8 cellular contexts compared by ENCODE assay signal in genomic region chr1:75785320-75785963, GRCh38. TPM values are rescaled to one million over a fixed set of nuclear protein-coding genes. Genes with fewer than 3 reads are reported as not detected.
A peak's percentile ranks its signal among the peaks of the same experiment; 100 is the strongest.
DNase-seq lines count a peak whose midpoint lies in the region; ATAC-seq and TF ChIP-seq lines count a peak whose summit lies in the region.

No MANE protein-coding gene starts in this region.

- no peaks in the 10 kb centered on the region for H3K9me1 ChIP-seq in IMR-90 (ENCODE audit: insufficient read depth, low read length)

- H3K4me3 Mint-ChIP-seq in dendritic cell treated with granulocyte-macrophage colony-stimulating factor and Interleukin-4, amounts not matched to agents 40 ng/mL and 50 ng/mL, for 4 days = peak overlapping the region; percentile 93
- peak overlapping the region; percentile 91 to 100 (median 97) for H3K4me3 Mint-ChIP-seq in naive B cell

- no peaks in the 10 kb centered on the region for H3K27me3 Mint-ChIP-seq in dendritic cell treated with granulocyte-macrophage colony-stimulating factor and Interleukin-4, amounts not matched to agents 40 ng/mL and 50 ng/mL, for 4 days
- H3K27me3 Mint-ChIP-seq in naive B cell = peaks cover 0 to 13% (median under 1%) of the 10 kb centered on the region in 3 donors

- H3K9me3 ChIP-seq in IMR-90 (ENCODE audit: control insufficient read depth, insufficient read depth, low read length) = no peaks in the 10 kb centered on the region

- peaks cover 48% of the 10 kb centered on the region for H3K4me1 Mint-ChIP-seq in dendritic cell treated with granulocyte-macrophage colony-stimulating factor and Interleukin-4, amounts not matched to agents 40 ng/mL and 50 ng/mL, for 4 days (ENCODE audit: low read depth)
- peaks cover 31 to 56% (median 40%) of the 10 kb centered on the region in 3 donors for H3K4me1 Mint-ChIP-seq in naive B cell

- peak overlapping the region; percentile 91 for H4K5ac ChIP-seq in IMR-90 (ENCODE audit: low read depth, low read length)

- H2AFZ ChIP-seq in IMR-90 (replicated peaks; ENCODE audit: low read length, poor library complexity) = peak overlapping the region; percentile 84

- dilution Hi-C loops in IMR-90 (cut with HindIII; ENCODE audit: low sequenced_read_pairs, unreplicated experiment) = no loop called here

- peak overlapping the region; percentile 76 for H3K4ac ChIP-seq in IMR-90 (ENCODE audit: low read depth, low read length)

- peak overlapping the region; percentile 85 for H3K9ac ChIP-seq in IMR-90 (ENCODE audit: low read depth, low read length)

- H3K4me3 ChIP-seq in IMR-90 (ENCODE audit: insufficient read depth, low read depth, low read length) = peak overlapping the region; percentile 57

- peak overlapping the region; percentile 97 for H3K27ac Mint-ChIP-seq in dendritic cell treated with granulocyte-macrophage colony-stimulating factor and Interleukin-4, amounts not matched to agents 40 ng/mL and 50 ng/mL, for 4 days
- H3K27ac Mint-ChIP-seq in naive B cell = peak overlapping the region; percentile 56 to 98 (median 95)

- peak overlapping the region; percentile 19 for H3K23ac ChIP-seq in IMR-90 (ENCODE audit: low read depth, low read length)

- peaks cover under 1 to 9% of the 10 kb centered on the region in 2 experiments; a peak in 1 of 4 replicates for H3K79me1 ChIP-seq in IMR-90 (ENCODE audit: low read depth in 1 of 2, low read length in 2 of 2)

- TF ChIP-seq POLR2A in IMR-90 (IDR thresholded peaks at IDR 0.05; ENCODE audit: low read depth, low read length) = no peak

- no peaks in the 10 kb centered on the region for H3K9me3 Mint-ChIP-seq in dendritic cell treated with granulocyte-macrophage colony-stimulating factor and Interleukin-4, amounts not matched to agents 40 ng/mL and 50 ng/mL, for 4 days
- peaks cover 0 to 3% (median 0%) of the 10 kb centered on the region in 7 donors for H3K9me3 Mint-ChIP-seq in naive B cell

- H3K18ac ChIP-seq in IMR-90 (ENCODE audit: low read depth, low read length) = peak overlapping the region; percentile 37

- peak; percentile 42 for DNase-seq in CMK (ENCODE audit: low read depth)
- no peak for DNase-seq in IMR-90
- DNase-seq in naive B cell = no peak
- no peak for DNase-seq in NCI-H69 (lab: John Stamatoyannopoulos, UW)
- DNase-seq in G401 (ENCODE audit: low spot score) = no peak
- DNase-seq in GDM1 (lab: John Stamatoyannopoulos, UW) = no peak

- WGBS in IMR-90 (ENCODE audit: extremely low coverage in 2 of 2, insufficient read length in 1 of 2), 2 experiments = 20% methylated on average over 1 of the region's 8 CpGs; no CpG with 5 or more reads in 1 of the 2 experiments

- peak overlapping the region; percentile 73 for H4K91ac ChIP-seq in IMR-90 (ENCODE audit: insufficient read depth, low read depth, low read length)

- H2AK5ac ChIP-seq in IMR-90 (ENCODE audit: low read depth, low read length) = 0 out of 2 replicates have a peak overlapping the region, but pooled peaks have one; percentile 6

- peak; percentile 16 for ATAC-seq in GM21528 (IDR thresholded peaks at IDR 0.05; ENCODE audit: low FRiP score, unreplicated experiment)
- ATAC-seq in IMR-90 (ENCODE audit: low read depth) = peak; percentile 45
- ATAC-seq in naive B cell (ENCODE audit: low read depth in 2 of 2) = no peak

- in situ Hi-C loops in IMR-90 (cut with MboI; ENCODE audit: low sequenced_read_pairs) (loop anchor here (10.0 kb wide), 1 partner anchor 61 kb away; the partner anchor contains the start of gene ACADM), G401 (cut with HindIII; ENCODE audit: low sequenced_read_pairs) (no loop called here)

- TF ChIP-seq CTCF in IMR-90 (conservative IDR thresholded peaks at IDR 0.05; ENCODE audit: low read depth, low read length) = no peak

- BruUV-seq in IMR-90 (replicated peaks; lab: Mats Ljungman, UMichigan) = no TSS peak

- POLR2A ChIA-PET in IMR-90 (lab: Charles Lee; ENCODE audit: unreplicated experiment) = interaction anchor here (0.6 kb wide), 2 partner anchors 20 to 34 kb away, joined by 3 to 6 read pairs; no protein-coding TSS in a partner anchor

- H3K4me2 ChIP-seq in IMR-90 (ENCODE audit: low read depth, low read length) = peak overlapping the region; percentile 70

- no peak for TF ChIP-seq RAD21 in IMR-90 (IDR thresholded peaks at IDR 0.05; ENCODE audit: low read length)

- no peaks in the 10 kb centered on the region for H3K27me3 ChIP-seq in IMR-90 (ENCODE audit: control insufficient read depth, insufficient read depth, low read length)

- peak overlapping the region; percentile 29; the same call in 1 of the 2 replicates for H2BK120ac ChIP-seq in IMR-90 (ENCODE audit: low read depth, low read length)

- H4K20me1 ChIP-seq in IMR-90 (ENCODE audit: insufficient read depth, low read length) = peaks cover 34% of the 10 kb centered on the region

- CTCF ChIA-PET in IMR-90 (lab: Yijun Ruan, JAX) = no interaction called here

- H2BK15ac ChIP-seq in IMR-90 (ENCODE audit: low read depth, low read length) = no peak overlapping the region

- H3K56ac ChIP-seq in IMR-90 (ENCODE audit: extremely low read depth, insufficient read depth, low read length) = peak overlapping the region; percentile 77

- H3K36me3 ChIP-seq in IMR-90 (ENCODE audit: control insufficient read depth, insufficient read depth, low read length) = peaks cover 6% of the 10 kb centered on the region

- no peak overlapping the region for H2BK20ac ChIP-seq in IMR-90 (ENCODE audit: low read depth, low read length)

- H3K27ac ChIP-seq in IMR-90 (ENCODE audit: insufficient read depth, low read length) = peak overlapping the region; percentile 71

- peak overlapping the region; percentile 73 to 96 for H4K8ac ChIP-seq in IMR-90 (ENCODE audit: low read depth in 2 of 2, low read length in 2 of 2)

- intact Hi-C loops in IMR-90 (cut with micrococcal nuclease) = no loop called here
- intact Hi-C loops in dendritic cell treated with granulocyte-macrophage colony-stimulating factor and Interleukin-4, amounts not matched to agents 40 ng/mL and 50 ng/mL, for 4 days (cut with micrococcal nuclease) = loop anchor here (5.0 kb wide), 3 partner anchors 292 to 1588 kb away; partner anchors contain the start of genes CRYZ, FPGT, LRRIQ3 and TYW3

- peak overlapping the region; percentile 42 for H3K14ac ChIP-seq in IMR-90 (replicated peaks; ENCODE audit: low read depth, low read length)

- H2AK9ac ChIP-seq in IMR-90 (replicated peaks; ENCODE audit: low read depth, low read length, poor library complexity) = peak overlapping the region; percentile 93

- H3K4me1 ChIP-seq in IMR-90 (ENCODE audit: control insufficient read depth, insufficient read depth, low read length) = no peaks in the 10 kb centered on the region; the same call in 1 of the 2 replicates

- peak overlapping the region; percentile 57 for H2BK5ac ChIP-seq in IMR-90 (ENCODE audit: low read depth, low read length, poor library complexity, severe bottlenecking)

- H3K36me3 Mint-ChIP-seq in dendritic cell treated with granulocyte-macrophage colony-stimulating factor and Interleukin-4, amounts not matched to agents 40 ng/mL and 50 ng/mL, for 4 days (ENCODE audit: low read depth) = peaks cover 46% of the 10 kb centered on the region
- peaks cover 0 to 9% of the 10 kb centered on the region in 2 donors for H3K36me3 Mint-ChIP-seq in naive B cell

TF ChIP-seq in IMR-90, 13 proteins besides CTCF, POLR2A, EP300 and RAD21:
- TF ChIP-seq CEBPB (IDR thresholded peaks at IDR 0.05; ENCODE audit: low read depth, low read length) (no peak), BHLHE40 (IDR thresholded peaks at IDR 0.05; ENCODE audit: low read depth, low read length) (no peak), USF2 (IDR thresholded peaks at IDR 0.05; ENCODE audit: low read depth, low read length) (no peak), RFX5 (IDR thresholded peaks at IDR 0.05; ENCODE audit: low read depth, low read length) (no peak), NFE2L2 (IDR thresholded peaks at IDR 0.05; ENCODE audit: low read depth, low read length) (no peak), ELK1 (IDR thresholded peaks at IDR 0.05; ENCODE audit: borderline replicate concordance, low read depth, low read length) (no peak), FOS (IDR thresholded peaks at IDR 0.05; ENCODE audit: low read depth, low read length) (no peak), MAZ (IDR thresholded peaks at IDR 0.05; ENCODE audit: borderline replicate concordance, low read depth, low read length) (no peak), RCOR1 (IDR thresholded peaks at IDR 0.05; ENCODE audit: insufficient replicate concordance, low read length) (no peak), SMC3 (IDR thresholded peaks at IDR 0.05; ENCODE audit: low read depth, low read length) (no peak), MXI1 (IDR thresholded peaks at IDR 0.05; ENCODE audit: borderline replicate concordance, low read depth, low read length) (no peak), CHD1 (IDR thresholded peaks at IDR 0.05; ENCODE audit: low read depth, low read length) (no peak)

RNA-seq across cellular contexts. Expression of gene RABGGTB, which starts 0.6 kb away (rescaled TPM):
- 48.2 and 120 TPM in 2 replicates for total RNA-seq in IMR-90 (2012; rRNA removed)
- polyA plus RNA-seq in IMR-90 (2012; rRNA removed) (59.6 and 76.0 TPM in 2 replicates), naive B cell (ENCODE audit: low read depth in 6 of 6) (10 to 100 TPM in 3 of 6 donors, 1 to 10 TPM in 3; 7.3 to 17.3 (median 10.1) TPM)
- 3.6 and 8.2 TPM in 2 replicates for polyA plus RNA-seq in IMR-90 (2012; cell fraction: cytosol; rRNA removed)
- 24.3 and 195 TPM in 2 replicates for polyA plus RNA-seq in IMR-90 (2012; cell fraction: nucleus; rRNA removed; ENCODE audit: low replicate concordance)
- total RNA-seq in G401 (2014; rRNA removed; shearing (Covaris generic)) = 67.6 and 109 TPM in 2 replicates

RNA-seq across cellular contexts. Expression of gene MSH4, which starts 11.2 kb away (rescaled TPM):
- total RNA-seq in IMR-90 (2012; rRNA removed) = under 0.01 TPM in 2 replicates
- polyA plus RNA-seq in IMR-90 (2012; rRNA removed) (0.02 TPM in 1 of 2 replicates, not detected in the other), naive B cell (ENCODE audit: low read depth in 6 of 6) (not detected)
- polyA plus RNA-seq in IMR-90 (2012; cell fraction: cytosol; rRNA removed) = not detected in 2 replicates
- 0.02 and 0.14 TPM in 2 replicates for polyA plus RNA-seq in IMR-90 (2012; cell fraction: nucleus; rRNA removed; ENCODE audit: low replicate concordance)
- not detected in 2 replicates for total RNA-seq in G401 (2014; rRNA removed; shearing (Covaris generic))

Comparison
In these comparisons a context has a peak if more than half of its experiments do, and no peak if none do; other contexts are left out.
1. ATAC-seq: peak in GM21528 (single experiment) and IMR-90 (single experiment); none in naive B cell (0 of 2).